1 cellular context compared by ENCODE assay signal in the genomic region with DNA sequence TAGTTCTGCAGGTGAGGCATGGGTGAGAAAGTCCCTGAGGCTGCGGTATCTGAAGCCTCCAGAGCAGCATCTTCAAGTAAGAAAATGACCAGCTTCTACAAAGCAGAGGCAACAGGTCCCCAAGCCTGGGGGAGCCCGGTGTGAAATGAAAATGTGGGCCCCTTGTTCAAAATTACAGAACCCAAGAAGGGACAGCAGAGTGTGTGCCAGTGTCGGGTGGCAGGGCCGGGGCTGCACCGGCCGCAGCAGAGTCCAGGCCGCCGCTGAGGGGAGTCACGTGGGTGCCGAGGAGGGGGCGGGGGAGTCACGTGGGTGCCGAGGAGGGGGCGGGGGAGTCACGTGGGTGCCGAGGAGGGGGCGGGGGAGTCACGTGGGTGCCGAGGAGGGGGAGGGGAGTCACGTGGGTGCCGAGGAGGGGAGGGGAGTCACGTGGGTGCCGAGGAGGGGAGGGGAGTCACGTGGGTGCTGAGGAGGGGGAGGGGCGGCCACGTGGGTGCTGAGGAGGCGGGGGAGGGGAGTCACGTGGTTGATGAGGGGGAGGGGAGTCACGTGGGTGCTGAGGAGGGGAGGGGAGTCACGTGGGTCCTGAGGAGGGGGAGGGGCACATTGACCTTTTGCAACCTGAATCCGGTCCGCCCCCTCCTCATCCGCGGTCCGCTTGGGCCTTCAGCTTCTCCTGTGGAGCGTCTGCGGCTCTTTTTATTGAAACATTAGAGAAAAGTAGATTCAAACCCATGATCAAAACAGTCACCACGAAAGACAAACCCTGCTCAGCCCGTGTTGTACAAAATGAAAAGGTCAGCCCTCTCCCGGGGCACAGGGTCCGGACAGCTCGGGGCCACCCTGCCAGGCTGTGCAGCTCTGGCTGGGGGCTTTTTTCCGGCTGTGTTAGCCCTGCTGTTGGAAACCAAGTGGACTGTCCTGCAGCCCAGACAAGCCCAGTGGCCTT.
TF ChIP-seq lines count a peak whose summit lies in the region.

No MANE protein-coding gene starts in this region.

TF ChIP-seq in GM12878, 131 proteins besides CTCF, POLR2A, EP300 and RAD21:
- TF ChIP-seq NR2F1 (conservative IDR thresholded peaks at IDR 0.05) (0 out of 2 replicates have a peak, but pooled peaks have one; percentile 22), RAD51 (IDR thresholded peaks at IDR 0.05) (peak; percentile 72), EGR1 (IDR thresholded peaks at IDR 0.05; ENCODE audit: borderline replicate concordance in 1 of 2, low read depth in 2 of 2, low read length in 2 of 2) (no peak), KAT2A (conservative IDR thresholded peaks at IDR 0.05; ENCODE audit: control insufficient read depth, low read depth, low read length) (no peak), HDGF (IDR thresholded peaks at IDR 0.05) (no peak), BHLHE40 (IDR thresholded peaks at IDR 0.05; ENCODE audit: borderline replicate concordance in 1 of 2, low read depth in 2 of 2, low read length in 1 of 2) (peak in 1 of 2 experiments; percentile 57; a peak in 2 of 4 replicates)
- TF ChIP-seq, protein P1, sequence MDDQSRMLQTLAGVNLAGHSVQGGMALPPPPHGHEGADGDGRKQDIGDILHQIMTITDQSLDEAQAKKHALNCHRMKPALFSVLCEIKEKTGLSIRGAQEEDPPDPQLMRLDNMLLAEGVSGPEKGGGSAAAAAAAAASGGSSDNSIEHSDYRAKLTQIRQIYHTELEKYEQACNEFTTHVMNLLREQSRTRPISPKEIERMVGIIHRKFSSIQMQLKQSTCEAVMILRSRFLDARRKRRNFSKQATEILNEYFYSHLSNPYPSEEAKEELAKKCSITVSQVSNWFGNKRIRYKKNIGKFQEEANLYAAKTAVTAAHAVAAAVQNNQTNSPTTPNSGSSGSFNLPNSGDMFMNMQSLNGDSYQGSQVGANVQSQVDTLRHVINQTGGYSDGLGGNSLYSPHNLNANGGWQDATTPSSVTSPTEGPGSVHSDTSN (IDR thresholded peaks at IDR 0.05; ENCODE audit: insufficient replicate concordance, low read depth, low read length): no peak
- TF ChIP-seq, protein P2, sequence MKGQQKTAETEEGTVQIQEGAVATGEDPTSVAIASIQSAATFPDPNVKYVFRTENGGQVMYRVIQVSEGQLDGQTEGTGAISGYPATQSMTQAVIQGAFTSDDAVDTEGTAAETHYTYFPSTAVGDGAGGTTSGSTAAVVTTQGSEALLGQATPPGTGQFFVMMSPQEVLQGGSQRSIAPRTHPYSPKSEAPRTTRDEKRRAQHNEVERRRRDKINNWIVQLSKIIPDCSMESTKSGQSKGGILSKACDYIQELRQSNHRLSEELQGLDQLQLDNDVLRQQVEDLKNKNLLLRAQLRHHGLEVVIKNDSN (IDR thresholded peaks at IDR 0.05; ENCODE audit: borderline replicate concordance, extremely low read length, insufficient read depth, low read depth, low read length): peak; percentile 63
- TF ChIP-seq, protein P3, sequence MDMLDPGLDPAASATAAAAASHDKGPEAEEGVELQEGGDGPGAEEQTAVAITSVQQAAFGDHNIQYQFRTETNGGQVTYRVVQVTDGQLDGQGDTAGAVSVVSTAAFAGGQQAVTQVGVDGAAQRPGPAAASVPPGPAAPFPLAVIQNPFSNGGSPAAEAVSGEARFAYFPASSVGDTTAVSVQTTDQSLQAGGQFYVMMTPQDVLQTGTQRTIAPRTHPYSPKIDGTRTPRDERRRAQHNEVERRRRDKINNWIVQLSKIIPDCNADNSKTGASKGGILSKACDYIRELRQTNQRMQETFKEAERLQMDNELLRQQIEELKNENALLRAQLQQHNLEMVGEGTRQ (IDR thresholded peaks at IDR 0.05; ENCODE audit: borderline replicate concordance, low read depth, low read length): peak; percentile 37
